ENCODE assay signal across 1 cellular context in the genomic region with DNA sequence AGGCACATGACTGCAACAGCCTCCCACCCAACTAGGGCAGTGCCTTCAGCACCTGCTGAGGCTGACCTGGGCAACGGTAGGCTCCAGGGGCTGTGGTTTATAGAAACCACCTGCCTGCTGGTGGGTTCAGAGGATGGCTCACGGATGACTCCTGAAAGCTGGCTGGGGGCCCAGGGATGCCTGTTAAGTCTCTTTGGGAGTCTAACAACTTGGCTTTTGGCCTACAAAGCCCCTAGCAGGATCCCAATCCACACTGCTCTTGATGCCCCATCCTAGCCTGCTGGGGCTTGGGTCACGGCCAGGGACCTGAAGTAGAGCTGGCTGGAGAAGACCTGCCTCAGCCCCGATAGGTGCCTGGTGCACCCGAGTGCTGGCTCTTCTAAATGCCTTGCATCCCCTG.
TF ChIP-seq lines count a peak whose summit lies in the region.

No MANE protein-coding gene starts in this region.

TF ChIP-seq in HEK293, 187 proteins besides CTCF, POLR2A, EP300 and RAD21 (continued from another document):
- TF ChIP-seq, protein P1, sequence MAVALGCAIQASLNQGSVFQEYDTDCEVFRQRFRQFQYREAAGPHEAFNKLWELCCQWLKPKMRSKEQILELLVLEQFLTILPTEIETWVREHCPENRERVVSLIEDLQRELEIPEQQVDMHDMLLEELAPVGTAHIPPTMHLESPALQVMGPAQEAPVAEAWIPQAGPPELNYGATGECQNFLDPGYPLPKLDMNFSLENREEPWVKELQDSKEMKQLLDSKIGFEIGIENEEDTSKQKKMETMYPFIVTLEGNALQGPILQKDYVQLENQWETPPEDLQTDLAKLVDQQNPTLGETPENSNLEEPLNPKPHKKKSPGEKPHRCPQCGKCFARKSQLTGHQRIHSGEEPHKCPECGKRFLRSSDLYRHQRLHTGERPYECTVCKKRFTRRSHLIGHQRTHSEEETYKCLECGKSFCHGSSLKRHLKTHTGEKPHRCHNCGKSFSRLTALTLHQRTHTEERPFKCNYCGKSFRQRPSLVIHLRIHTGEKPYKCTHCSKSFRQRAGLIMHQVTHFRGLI (tag by site-specific recombination; IDR thresholded peaks at IDR 0.05): no peak
